In genomic region chr13:97281028-97281427, GRCh38 we compare ENCODE assay signal across 21 cellular contexts. TPM values are rescaled to one million over a fixed set of nuclear protein-coding genes. Genes with fewer than 3 reads are reported as not detected.
DNase-seq lines count a peak whose midpoint lies in the region; ATAC-seq and TF ChIP-seq lines count a peak whose summit lies in the region.
"Had no signal": no experiment of that assay in that cellular context is flagged by ENCODE, and none has a peak within 500 bp of the region (broad histone marks: within the 10 kb centered on the region; RNA-seq: fewer than 3 reads in every experiment).

No MANE protein-coding gene starts in this region.

- ATAC-seq in SK-N-SH treated with all-trans-retinoic acid at 6 μM for 48 hours, result no peak
- ATAC-seq: activated naive CD4-positive, alpha-beta T cell treated with anti-CD3 and anti-CD28 coated beads, Interleukin-2, amount 50 U/mL, for 72 hours had no signal

- peaks cover 100% of the 10 kb centered on the region for H3K79me2 ChIP-seq in SK-N-SH (ENCODE audit: insufficient read depth)

- no peaks in the 10 kb centered on the region for H3K27me3 ChIP-seq in SK-N-SH (ENCODE audit: insufficient read depth)
- no peaks in the 10 kb centered on the region for H3K27me3 ChIP-seq in uterus
- H3K27me3 ChIP-seq: Peyer's patch, thyroid gland had no signal

- no peak for DNase-seq in SK-N-SH
- DNase-seq in epithelial cell of esophagus (ENCODE audit: low read depth), result peak; percentile 34
- no peak for DNase-seq in nephron progenitor cell
- DNase-seq in uterus, result no peak
- no peak for DNase-seq in pons (ENCODE audit: low spot score)
- DNase-seq in NCI-H524 (lab: John Stamatoyannopoulos, UW), result no peak
- no peak for DNase-seq in stimulated activated CD8-positive, alpha-beta memory T cell treated with anti-CD3 and anti-CD28 coated beads, Interleukin-4, amount 100 ng/mL, for 48 hours
- DNase-seq: activated T-cell treated with anti-CD3 and anti-CD28 coated beads, Interleukin-2, amount 50 U/mL, for 48 hours; DMS 273 treated with DMSO at 0.1 percent for 48 hours; GF-D8; midbrain; NCI-H1092 treated with DMSO at 0.1 percent for 48 hours; NCI-H2081 treated with DMSO at 0.1 percent for 48 hours; NCI-H774; occipital lobe; Peyer's patch; stimulated activated CD4-positive, alpha-beta T cell treated with anti-CD3 and anti-CD28 coated beads, Interleukin-2, amount 100 ng/mL, for 48 hours; thyroid gland had no signal

- H3K4me1 ChIP-seq in SK-N-SH (ENCODE audit: control insufficient read depth in 1 of 2, insufficient read depth in 2 of 2, low read depth in 1 of 2, low read length in 1 of 2), result peaks cover 7 to 61% of the 10 kb centered on the region in 2 experiments
- H3K4me1 ChIP-seq in uterus, result peaks cover 7 to 38% of the 10 kb centered on the region in 2 donors

- H3K9me2 ChIP-seq in SK-N-SH, result no peaks in the 10 kb centered on the region

- POLR2A ChIA-PET in SK-N-SH (lab: Yijun Ruan, JAX), result interaction anchor here (0.8 kb wide), 1 partner anchor 29 kb away, joined by 3 read pairs; no protein-coding TSS in a partner anchor

- no peaks in the 10 kb centered on the region for H3K9me3 Mint-ChIP-seq in nephron progenitor cell

- TF ChIP-seq POLR2A in uterus (IDR thresholded peaks at IDR 0.05), result no peak

- TF ChIP-seq CTCF in SK-N-SH (IDR thresholded peaks at IDR 0.05) (no peak), epithelial cell of esophagus (IDR thresholded peaks at IDR 0.05; ENCODE audit: insufficient read depth, low read depth, low read length, missing control alignments) (no peak), nephron progenitor cell (IDR thresholded peaks at IDR 0.05) (no peak), uterus (IDR thresholded peaks at IDR 0.05) (no peak)

- intact Hi-C loops in uterus (cut with DNase I; ENCODE audit: low total_unique reads), result no loop called here

- H2AFZ ChIP-seq in SK-N-SH (ENCODE audit: low read depth), result no peak overlapping the region

- H3K4me3 Mint-ChIP-seq in nephron progenitor cell, result no peak overlapping the region

- peaks cover 22% of the 10 kb centered on the region for H3K4me1 Mint-ChIP-seq in nephron progenitor cell

- H3K36me3 ChIP-seq in SK-N-SH (replicated peaks in 1 of 2; ENCODE audit: control insufficient read depth in 1 of 2, insufficient read depth in 2 of 2, low read length in 1 of 2) (peaks cover 29 to 65% of the 10 kb centered on the region in 2 experiments), uterus (no peaks in the 10 kb centered on the region)
- H3K36me3 ChIP-seq: thyroid gland had no signal

- peaks cover 3% of the 10 kb centered on the region for H3K27me3 Mint-ChIP-seq in nephron progenitor cell (ENCODE audit: low read depth, poor library complexity)

- H3K9me3 ChIP-seq in SK-N-SH (no peaks in the 10 kb centered on the region), uterus (no peaks in the 10 kb centered on the region)
- H3K9me3 ChIP-seq: Peyer's patch, thyroid gland had no signal

- H3F3A ChIP-seq in SK-N-SH (replicated peaks; ENCODE audit: insufficient read depth), result peaks cover 67% of the 10 kb centered on the region

- CTCF ChIA-PET in SK-N-SH (lab: Yijun Ruan, JAX), result interaction anchor here (1.0 to 1.2 kb wide), 2 partner anchors 18 to 63 kb away, joined by 3 read pairs; no protein-coding TSS in a partner anchor

- H3K36me3 Mint-ChIP-seq in nephron progenitor cell (ENCODE audit: low read depth), result peaks cover 24% of the 10 kb centered on the region

- TF ChIP-seq RAD21 in SK-N-SH (IDR thresholded peaks at IDR 0.05; ENCODE audit: low read length), result no peak

- H3K4me3 ChIP-seq in SK-N-SH (ENCODE audit: low read depth in 2 of 2, low read length in 1 of 2), result no peak overlapping the region
- no peak overlapping the region for H3K4me3 ChIP-seq in epithelial cell of esophagus (ENCODE audit: low read length)
- H3K4me3 ChIP-seq in uterus, result no peak overlapping the region
- H3K4me3 ChIP-seq: Peyer's patch, thyroid gland had no signal

- H4K20me1 ChIP-seq in SK-N-SH (ENCODE audit: insufficient read depth), result 0 out of 2 replicates have a peak, but pooled peaks cover 9% of the 10 kb centered on the region

- H3K27ac ChIP-seq in SK-N-SH (ENCODE audit: low read depth in 2 of 2, low read length in 1 of 2) (peak overlapping the region; percentile 43 to 98; a peak in 3 of 4 replicates), uterus (peak overlapping the region; percentile 67 to 82)
- H3K27ac ChIP-seq: 22Rv1, Peyer's patch, thyroid gland had no signal

- no peak for TF ChIP-seq EP300 in SK-N-SH (IDR thresholded peaks at IDR 0.05; ENCODE audit: borderline replicate concordance in 1 of 2, low read depth in 1 of 2, low read length in 1 of 2)

- peak overlapping the region; percentile 18; the same call in 1 of the 2 replicates for H3K4me2 ChIP-seq in SK-N-SH

- H3K27ac Mint-ChIP-seq in nephron progenitor cell, result peak overlapping the region; percentile 64
- H3K27ac Mint-ChIP-seq: activated naive CD4-positive, alpha-beta T cell treated with anti-CD3 and anti-CD28 coated beads, Interleukin-2, amount 50 U/mL, for 72 hours had no signal

- H3K9ac ChIP-seq in SK-N-SH, result no peak overlapping the region

TF ChIP-seq in SK-N-SH, 30 proteins besides CTCF, POLR2A, EP300 and RAD21:
- TF ChIP-seq GABPA (IDR thresholded peaks at IDR 0.05; ENCODE audit: low read depth) (no peak), FOSL2 (IDR thresholded peaks at IDR 0.05; ENCODE audit: borderline replicate concordance, low read depth) (no peak), EZH2phosphoT487 (IDR thresholded peaks at IDR 0.05; ENCODE audit: borderline replicate concordance, low read depth) (no peak), MXI1 (IDR thresholded peaks at IDR 0.05; ENCODE audit: low read depth, low read length) (no peak), YY1 (IDR thresholded peaks at IDR 0.05; ENCODE audit: low read depth) (no peak), MEF2A (IDR thresholded peaks at IDR 0.05; ENCODE audit: borderline replicate concordance, low read depth) (no peak), FOXJ3 (CRISPR knock-in tag; IDR thresholded peaks at IDR 0.05) (no peak), IRF3 (IDR thresholded peaks at IDR 0.05; ENCODE audit: low read depth, low read length) (no peak), CHD2 (IDR thresholded peaks at IDR 0.05; ENCODE audit: low read length, partially characterized antibody) (no peak), TEAD4 (IDR thresholded peaks at IDR 0.05; ENCODE audit: borderline replicate concordance, insufficient read depth) (no peak)

TF ChIP-seq in SK-N-SH treated with all-trans-retinoic acid at 6 μM for 48 hours, 23 proteins besides CTCF, POLR2A, EP300 and RAD21 (continues in another document):
- TF ChIP-seq ZC3H10 (CRISPR knock-in tag; IDR thresholded peaks at IDR 0.05) (no peak), RARB (CRISPR knock-in tag; IDR thresholded peaks at IDR 0.05) (no peak), BACH2 (CRISPR knock-in tag; IDR thresholded peaks at IDR 0.05; ENCODE audit: borderline replicate concordance) (no peak), ZFP3 (CRISPR knock-in tag; IDR thresholded peaks at IDR 0.05) (no peak), CSDC2 (CRISPR knock-in tag; IDR thresholded peaks at IDR 0.05) (no peak), TSHZ2 (CRISPR knock-in tag; IDR thresholded peaks at IDR 0.05) (no peak), PATZ1 (CRISPR knock-in tag; IDR thresholded peaks at IDR 0.05; ENCODE audit: borderline replicate concordance) (no peak), ZNF565 (CRISPR knock-in tag; conservative IDR thresholded peaks at IDR 0.05; ENCODE audit: low read depth) (no peak), PPARA (CRISPR knock-in tag; IDR thresholded peaks at IDR 0.05; ENCODE audit: borderline replicate concordance) (no peak), TOX (CRISPR knock-in tag; IDR thresholded peaks at IDR 0.05; ENCODE audit: borderline replicate concordance) (no peak)

RNA-seq across cellular contexts. Expression of gene MBNL2, which starts 58.9 kb away (rescaled TPM):
- 24.5 and 27.9 TPM in 2 replicates for polyA plus RNA-seq in SK-N-SH (2012; rRNA removed)
- polyA plus RNA-seq in SK-N-SH (2012; cell fraction: cytosol; rRNA removed), result 38.4 and 46.6 TPM in 2 replicates
- 21.4 and 39.6 TPM in 2 replicates for polyA plus RNA-seq in SK-N-SH (2012; cell fraction: nucleus; rRNA removed)
- total RNA-seq in uterus, result 100 to 1,000 TPM in 1 of 4 donors, 10 to 100 TPM in 3; 50.7 to 115 (median 72.0) TPM
